15 cellular contexts compared by ENCODE assay signal in genomic region chr6:154768280-154768679, GRCh38. TPM values are rescaled to one million over a fixed set of nuclear protein-coding genes. Genes with fewer than 3 reads are reported as not detected.
A peak's percentile ranks its signal among the peaks of the same experiment; 100 is the strongest.
DNase-seq lines count a peak whose midpoint lies in the region; ATAC-seq, FAIRE-seq and TF ChIP-seq lines count a peak whose summit lies in the region.
"Had no signal": no experiment of that assay in that cellular context is flagged by ENCODE, and none has a peak within 500 bp of the region (broad histone marks: within the 10 kb centered on the region; RNA-seq: fewer than 3 reads in every experiment).

No MANE protein-coding gene starts in this region.

- FAIRE-seq in D721Med (lab: Jason Lieb, UNC) = peak; percentile 63
- FAIRE-seq: GM12878 had no signal

- peaks cover 2% of the 10 kb centered on the region for H3K36me3 Mint-ChIP-seq in activated naive CD8-positive, alpha-beta T cell
- H3K36me3 Mint-ChIP-seq in activated naive CD8-positive, alpha-beta T cell treated with anti-CD3 and anti-CD28 coated beads, Interleukin-2, amount 50 U/mL, for 24 hours (ENCODE audit: low read depth) = peaks cover 10% of the 10 kb centered on the region
- H3K36me3 Mint-ChIP-seq in naive thymus-derived CD8-positive, alpha-beta T cell = peaks cover 0 to 20% (median 6%) of the 10 kb centered on the region in 3 donors

- H3K27me3 Mint-ChIP-seq in activated naive CD8-positive, alpha-beta T cell = no peaks in the 10 kb centered on the region
- H3K27me3 Mint-ChIP-seq in activated naive CD8-positive, alpha-beta T cell treated with anti-CD3 and anti-CD28 coated beads, Interleukin-2, amount 50 U/mL, for 24 hours = no peaks in the 10 kb centered on the region
- no peaks in the 10 kb centered on the region for H3K27me3 Mint-ChIP-seq in naive thymus-derived CD8-positive, alpha-beta T cell
- H3K27me3 Mint-ChIP-seq: CD4-positive, alpha-beta memory T cell had no signal

- no peak for ATAC-seq in activated naive CD8-positive, alpha-beta T cell treated with anti-CD3 and anti-CD28 coated beads, Interleukin-2, amount 50 U/mL, for 24 hours
- no peak for ATAC-seq in GM19351 (IDR thresholded peaks at IDR 0.05; ENCODE audit: unreplicated experiment)
- no peak for ATAC-seq in naive thymus-derived CD8-positive, alpha-beta T cell
- ATAC-seq: GM12878, GM23338 had no signal

- intact Hi-C loops in head of caudate nucleus (cut with DNase I) = no loop called here

- POLR2A ChIA-PET in naive thymus-derived CD8-positive, alpha-beta T cell (lab: Charles Lee) = no interaction called here

- TF ChIP-seq CTCF in D721Med (IDR thresholded peaks at IDR 0.05; ENCODE audit: insufficient read depth, missing control alignments) (no peak), fibroblast of villous mesenchyme (IDR thresholded peaks at IDR 0.05; ENCODE audit: insufficient read depth, low read depth, low read length) (no peak)

- no peak overlapping the region for H3K4me3 Mint-ChIP-seq in activated naive CD8-positive, alpha-beta T cell
- no peak overlapping the region for H3K4me3 Mint-ChIP-seq in activated naive CD8-positive, alpha-beta T cell treated with anti-CD3 and anti-CD28 coated beads, Interleukin-2, amount 50 U/mL, for 24 hours
- no peak overlapping the region for H3K4me3 Mint-ChIP-seq in naive thymus-derived CD8-positive, alpha-beta T cell
- H3K4me3 Mint-ChIP-seq: GM23338 had no signal

- no peaks in the 10 kb centered on the region for H3K9me3 Mint-ChIP-seq in activated naive CD8-positive, alpha-beta T cell (ENCODE audit: low read depth)
- no peaks in the 10 kb centered on the region for H3K9me3 Mint-ChIP-seq in activated naive CD8-positive, alpha-beta T cell treated with anti-CD3 and anti-CD28 coated beads, Interleukin-2, amount 50 U/mL, for 24 hours
- H3K9me3 Mint-ChIP-seq in naive thymus-derived CD8-positive, alpha-beta T cell = no peaks in the 10 kb centered on the region
- H3K9me3 Mint-ChIP-seq: CD4-positive, alpha-beta memory T cell; GM23338 had no signal

- no peak for DNase-seq in activated naive CD8-positive, alpha-beta T cell treated with anti-CD3 and anti-CD28 coated beads, Interleukin-2, amount 50 U/mL, for 24 hours
- DNase-seq in D721Med (ENCODE audit: insufficient read length, low spot score) (no peak), fibroblast of villous mesenchyme (ENCODE audit: low read depth) (peak; percentile 55), head of caudate nucleus (no peak)
- DNase-seq in naive thymus-derived CD8-positive, alpha-beta T cell = no peak
- DNase-seq: ACHN; C1 segment of cervical spinal cord; CD4-positive, alpha-beta memory T cell; DMS153; H7; KBM-7 had no signal

- H3K27ac Mint-ChIP-seq in activated naive CD8-positive, alpha-beta T cell = peak overlapping the region; percentile 28
- H3K27ac Mint-ChIP-seq in activated naive CD8-positive, alpha-beta T cell treated with anti-CD3 and anti-CD28 coated beads, Interleukin-2, amount 50 U/mL, for 24 hours = no peak overlapping the region
- H3K27ac Mint-ChIP-seq in naive thymus-derived CD8-positive, alpha-beta T cell = peak overlapping the region in 2 of 10 donors; percentile 4 to 53
- H3K27ac Mint-ChIP-seq: GM23338 had no signal

- H3K4me3 ChIP-seq in fibroblast of villous mesenchyme (ENCODE audit: low read depth, low read length) = no peak overlapping the region
- H3K4me3 ChIP-seq: GM12878, GM23338 had no signal

- peaks cover 81% of the 10 kb centered on the region for H3K4me1 Mint-ChIP-seq in activated naive CD8-positive, alpha-beta T cell (ENCODE audit: low read depth)
- peaks cover 82% of the 10 kb centered on the region for H3K4me1 Mint-ChIP-seq in activated naive CD8-positive, alpha-beta T cell treated with anti-CD3 and anti-CD28 coated beads, Interleukin-2, amount 50 U/mL, for 24 hours
- peaks cover 42 to 88% (median 83%) of the 10 kb centered on the region in 4 donors for H3K4me1 Mint-ChIP-seq in naive thymus-derived CD8-positive, alpha-beta T cell

RNA-seq across cellular contexts. Expression of gene SCAF8, which starts 35.1 kb away (rescaled TPM):
- 31.6 and 39.7 TPM in 2 replicates for total RNA-seq in fibroblast of villous mesenchyme
- total RNA-seq in naive thymus-derived CD8-positive, alpha-beta T cell = 10 to 100 TPM; 65.2 to 67.1 TPM
- 10 to 100 TPM; 11.0 to 17.4 (median 13.4) TPM for polyA plus RNA-seq in naive thymus-derived CD8-positive, alpha-beta T cell
